Comparison of ENCODE assay signal across 9 cellular contexts in the genomic region with DNA sequence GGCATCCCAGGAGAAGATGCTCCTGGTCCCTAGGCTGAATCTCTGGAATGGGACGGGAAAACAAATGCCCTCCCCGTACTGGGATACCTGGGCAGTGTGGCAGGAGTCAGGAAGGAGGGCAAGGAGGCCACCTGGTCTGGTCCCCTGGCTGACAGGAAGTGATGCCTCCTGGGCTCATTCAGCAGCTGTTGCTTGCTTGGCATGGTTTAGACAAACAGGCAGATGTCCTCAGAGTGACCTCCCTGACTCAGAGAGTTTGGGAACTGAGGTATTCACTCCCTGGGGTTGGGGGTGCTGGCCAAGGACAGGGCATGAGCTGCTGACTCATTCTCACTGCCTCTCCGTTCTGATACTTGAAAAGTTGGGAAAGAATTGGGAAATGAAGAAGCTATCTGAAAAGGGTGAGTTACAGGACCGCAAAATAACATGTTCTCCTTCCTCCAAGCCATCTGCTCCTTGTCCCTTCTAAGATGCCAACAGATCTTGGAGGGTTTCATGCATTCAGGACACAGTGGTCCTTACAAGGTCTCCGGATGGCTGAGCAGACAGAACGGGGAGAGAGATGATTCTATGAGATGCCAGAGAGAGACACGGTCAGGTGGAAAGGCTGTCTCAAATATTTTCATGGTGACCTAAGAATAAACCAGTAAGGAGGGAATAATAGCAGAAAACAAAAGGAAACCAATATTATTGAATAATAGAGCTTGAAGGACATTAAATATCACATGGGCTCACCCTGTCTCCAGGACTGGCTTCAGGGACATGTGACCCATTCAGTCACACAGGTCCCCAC.
DNase-seq lines count a peak whose midpoint lies in the region; ATAC-seq and FAIRE-seq lines count a peak whose summit lies in the region.
"Had no signal": no experiment of that assay in that cellular context is flagged by ENCODE, and none has a peak within 500 bp of the region (broad histone marks: within the 10 kb centered on the region; RNA-seq: fewer than 3 reads in every experiment).

No MANE protein-coding gene starts in this region.

- peaks cover 16% of the 10 kb centered on the region for H3K9me3 Mint-ChIP-seq in stimulated activated effector memory CD8-positive, alpha-beta T cell treated with anti-CD3 and anti-CD28 coated beads, Interleukin-12 subunit alpha, Interleukin-12 subunit beta, amount 100 ng/mL, for 72 hours
- H3K9me3 Mint-ChIP-seq: activated T-helper 2 cell treated with anti-CD3 and anti-CD28 coated beads, Interferon-gamma antibody, Interleukin-2, Interleukin-4, amounts not matched to agents 10 μg/mL and 5 μg/mL and 100 μg/mL, durations not matched to agents 14 hours and 24 hours and 36 hours had no signal

- intact Hi-C loops in posterior vena cava (cut with DNase I) = no loop called here

- FAIRE-seq in RCC 7860 (lab: Jason Lieb, UNC) = peak; percentile 92

- no peaks in the 10 kb centered on the region for H3K4me1 Mint-ChIP-seq in stimulated activated effector memory CD8-positive, alpha-beta T cell treated with anti-CD3 and anti-CD28 coated beads, Interleukin-12 subunit alpha, Interleukin-12 subunit beta, amount 100 ng/mL, for 72 hours

- DNase-seq in DMS 273 treated with DMSO at 0.1 percent for 48 hours (lab: John Stamatoyannopoulos, UW) = peak; percentile 21
- peak; percentile 97 for DNase-seq in RCC 7860 (ENCODE audit: low spot score)
- peak; percentile 98 for DNase-seq in fibroblast of peridontal ligament (ENCODE audit: extremely low read depth)
- DNase-seq in posterior vena cava (ENCODE audit: low spot score) = peak; percentile 93
- DNase-seq in stimulated activated CD4-positive, alpha-beta T cell treated with anti-CD3 and anti-CD28 coated beads, Interleukin-1b, Interleukin-23, amount 100 ng/mL, for 48 hours = no peak
- DNase-seq in NCI-H82 (lab: John Stamatoyannopoulos, UW) = no peak
- DNase-seq in NCI-H748 treated with DMSO at 0.1 percent for 48 hours (lab: John Stamatoyannopoulos, UW) = no peak
- DNase-seq in stimulated activated effector memory CD8-positive, alpha-beta T cell treated with anti-CD3 and anti-CD28 coated beads, Interleukin-12 subunit alpha, Interleukin-12 subunit beta, amount 100 ng/mL, for 72 hours (ENCODE audit: low spot score in 2 of 2) = no peak

- no peak for ATAC-seq in stimulated activated effector memory CD8-positive, alpha-beta T cell treated with anti-CD3 and anti-CD28 coated beads, Interleukin-12 subunit alpha, Interleukin-12 subunit beta, amount 100 ng/mL, for 72 hours

- H3K36me3 Mint-ChIP-seq in stimulated activated effector memory CD8-positive, alpha-beta T cell treated with anti-CD3 and anti-CD28 coated beads, Interleukin-12 subunit alpha, Interleukin-12 subunit beta, amount 100 ng/mL, for 72 hours = no peaks in the 10 kb centered on the region

- no peak overlapping the region for H3K27ac Mint-ChIP-seq in stimulated activated effector memory CD8-positive, alpha-beta T cell treated with anti-CD3 and anti-CD28 coated beads, Interleukin-12 subunit alpha, Interleukin-12 subunit beta, amount 100 ng/mL, for 72 hours
- H3K27ac Mint-ChIP-seq: activated T-helper 2 cell treated with anti-CD3 and anti-CD28 coated beads, Interferon-gamma antibody, Interleukin-2, Interleukin-4, amounts not matched to agents 10 μg/mL and 5 μg/mL and 100 μg/mL, durations not matched to agents 14 hours and 24 hours and 36 hours had no signal

- no peak overlapping the region for H3K4me3 Mint-ChIP-seq in stimulated activated effector memory CD8-positive, alpha-beta T cell treated with anti-CD3 and anti-CD28 coated beads, Interleukin-12 subunit alpha, Interleukin-12 subunit beta, amount 100 ng/mL, for 72 hours

Comparison
In these comparisons a context has a peak if more than half of its experiments do, and no peak if none do; other contexts are left out.
1. DNase-seq: peak in DMS 273 treated with DMSO at 0.1 percent for 48 hours (single experiment), RCC 7860 (single experiment), fibroblast of peridontal ligament (single experiment) and posterior vena cava (single experiment); none in stimulated activated CD4-positive, alpha-beta T cell treated with anti-CD3 and anti-CD28 coated beads, Interleukin-1b, Interleukin-23, amount 100 ng/mL, for 48 hours (single experiment), NCI-H82 (single experiment), NCI-H748 treated with DMSO at 0.1 percent for 48 hours (single experiment) and stimulated activated effector memory CD8-positive, alpha-beta T cell treated with anti-CD3 and anti-CD28 coated beads, Interleukin-12 subunit alpha, Interleukin-12 subunit beta, amount 100 ng/mL, for 72 hours (0 of 2).